In the genomic region with DNA sequence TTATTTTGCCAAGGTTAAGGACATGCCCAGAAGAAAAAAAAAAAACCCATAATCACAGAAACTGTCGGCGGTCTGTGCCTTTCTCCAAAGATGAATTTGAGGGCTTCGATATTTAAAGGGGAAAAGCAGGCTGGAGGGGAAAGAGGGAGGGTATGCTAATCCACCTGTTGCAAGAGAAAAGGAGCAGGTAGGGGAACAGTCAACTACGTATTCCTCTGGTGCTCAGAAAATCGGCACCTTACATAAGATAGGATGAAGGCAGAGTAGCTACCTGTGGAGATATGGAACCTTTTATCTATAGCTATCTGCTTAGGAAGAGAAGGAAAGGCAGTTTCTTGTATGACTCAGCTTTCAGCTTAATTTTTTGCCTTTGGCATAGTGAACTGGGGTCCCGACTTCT, we compare ENCODE assay signal across 1 cellular context.
TF ChIP-seq lines count a peak whose summit lies in the region.

No MANE protein-coding gene starts in this region.

TF ChIP-seq in GM23338, 12 proteins besides CTCF, POLR2A, EP300 and RAD21 (continued from another document):
- TF ChIP-seq ZNF462 (CRISPR knock-in tag; IDR thresholded peaks at IDR 0.05) = no peak
